Comparison of ENCODE assay signal across 9 cellular contexts in genomic region chr4:93828332-93828829, GRCh38. TPM values are rescaled to one million over a fixed set of nuclear protein-coding genes. Genes with fewer than 3 reads are reported as not detected.
DNase-seq lines count a peak whose midpoint lies in the region; ATAC-seq, FAIRE-seq and TF ChIP-seq lines count a peak whose summit lies in the region.
"Had no signal": no experiment of that assay in that cellular context is flagged by ENCODE, and none has a peak within 500 bp of the region (broad histone marks: within the 10 kb centered on the region; RNA-seq: fewer than 3 reads in every experiment).

Gene ATOH1, plus strand, starts transcription at chr4:93828753. Its CDS starts 174 bp downstream, at chr4:93828927.

- peak within 1 kb of the TSS; percentile 45; the same call in 1 of the 2 replicates for H2BK5ac ChIP-seq in H1 (ENCODE audit: low read depth, low read length)

- POLR2A ChIA-PET in H1 (lab: Charles Lee; ENCODE audit: partially characterized antibody) = interaction anchor here (0.7 to 2.4 kb wide), 5 partner anchors 10 to 379 kb away, joined by 3 to 7 read pairs (median 3); no protein-coding TSS in a partner anchor

- 0% methylated on average over 35 of the region's 40 CpGs; no CpG with 5 or more reads in 1 of the 2 experiments for WGBS in H1 (ENCODE audit: extremely low coverage in 1 of 2, insufficient coverage in 1 of 2, insufficient read length in 1 of 2, insufficient replicate concordance in 2 of 2, low coverage in 1 of 2, low lambda C conversion rate in 2 of 2, missing lambda C conversion rate in 1 of 2), 2 experiments

- peaks cover 36 to 64% (median 49%) of the 10 kb centered on the region in 4 experiments for H3K27me3 ChIP-seq in H1 (replicated peaks in 1 of 4; ENCODE audit: control insufficient read depth in 3 of 4, extremely low read depth in 1 of 4, insufficient read depth in 3 of 4, low read length in 3 of 4)

- H3K56ac ChIP-seq in H1 (replicated peaks; ENCODE audit: insufficient read length, low read depth, low read length) = no peak within 1 kb of the TSS

- no peaks in the 10 kb centered on the region for H3K36me3 ChIP-seq in H1 (ENCODE audit: control insufficient read depth in 2 of 4, insufficient read depth in 4 of 4, low read length in 3 of 4)

- peak within 1 kb of the TSS; percentile 85 to 94 for H3K4me2 ChIP-seq in H1 (ENCODE audit: insufficient read depth in 1 of 2, low read depth in 2 of 2, low read length in 2 of 2)

- peak within 1 kb of the TSS; percentile 85 for H2BK12ac ChIP-seq in H1 (ENCODE audit: low read depth, low read length)

- H3K27ac ChIP-seq in H1 (ENCODE audit: low read depth, low read length) = no peak within 1 kb of the TSS
- H3K27ac ChIP-seq: 22Rv1 had no signal

- intact Hi-C loops in natural killer cell (cut with micrococcal nuclease) = no loop called here

- peak within 1 kb of the TSS; percentile 24; the same call in 1 of the 2 replicates for H3K18ac ChIP-seq in H1 (ENCODE audit: extremely low read depth, low read length)

- peaks cover 0 to 4% of the 10 kb centered on the region in 2 donors for H3K4me1 Mint-ChIP-seq in natural killer cell
- H3K4me1 Mint-ChIP-seq in HFFc6 (ENCODE audit: low read depth) = no peaks in the 10 kb centered on the region

- CTCF ChIA-PET in H1 (lab: Charles Lee; ENCODE audit: partially characterized antibody) = interaction anchor here (0.8 to 1.0 kb wide), 2 partner anchors 29 to 39 kb away, joined by 3 to 7 read pairs; no protein-coding TSS in a partner anchor

- no peak within 1 kb of the TSS for H3K4ac ChIP-seq in H1 (replicated peaks; ENCODE audit: insufficient read length, low read depth, low read length)

- H3K9ac ChIP-seq in H1 (replicated peaks in 1 of 4; ENCODE audit: extremely low read depth in 1 of 4, low read depth in 3 of 4, low read length in 3 of 4) = no peak within 1 kb of the TSS; a peak in 1 of 7 replicates

- H4K91ac ChIP-seq in H1 (replicated peaks; ENCODE audit: insufficient read length, low read length) = no peak within 1 kb of the TSS

- H2BK120ac ChIP-seq in H1 (replicated peaks; ENCODE audit: low read depth, low read length) = no peak within 1 kb of the TSS

- H3K27me3 Mint-ChIP-seq in natural killer cell (ENCODE audit: low read depth in 2 of 2) = peaks cover 57 to 63% of the 10 kb centered on the region in 2 donors
- peaks cover 26% of the 10 kb centered on the region for H3K27me3 Mint-ChIP-seq in HFFc6 (ENCODE audit: insufficient read depth)

- H3K23ac ChIP-seq in H1 (ENCODE audit: insufficient read length) = no peak within 1 kb of the TSS

- H3K4me1 ChIP-seq in H1 (replicated peaks in 1 of 4; ENCODE audit: control insufficient read depth in 3 of 4, insufficient read depth in 4 of 4, low read length in 3 of 4) = peaks cover 8 to 17% (median 14%) of the 10 kb centered on the region in 4 experiments; a peak in 6 of 7 replicates

- H3K27ac Mint-ChIP-seq in natural killer cell = no peak within 1 kb of the TSS
- no peak within 1 kb of the TSS for H3K27ac Mint-ChIP-seq in HFFc6

- no peak for TF ChIP-seq EP300 in H1 (IDR thresholded peaks at IDR 0.05; ENCODE audit: borderline replicate concordance in 1 of 2, low read depth in 2 of 2, low read length in 2 of 2)

- no peak for TF ChIP-seq POLR2A in H1 (IDR thresholded peaks at IDR 0.05; ENCODE audit: control extremely low read depth in 1 of 2, low read depth in 2 of 2, low read length in 2 of 2)

- peak within 1 kb of the TSS; percentile 35 for H3K4me3 Mint-ChIP-seq in natural killer cell
- H3K4me3 Mint-ChIP-seq in HFFc6 = no peak within 1 kb of the TSS

- no peaks in the 10 kb centered on the region for H3K79me1 ChIP-seq in H1 (ENCODE audit: low read depth, low read length)

- H2AFZ ChIP-seq in H1 (ENCODE audit: low read length) = no peak within 1 kb of the TSS; the same call in 1 of the 2 replicates

- H3K4me3 ChIP-seq in H1 (ENCODE audit: extremely low read depth in 1 of 4, insufficient read depth in 2 of 4, low read depth in 3 of 4, low read length in 4 of 4) = peak within 1 kb of the TSS; percentile 49 to 62 (median 53)

- peaks cover 2 to 6% of the 10 kb centered on the region in 2 donors for H3K9me3 Mint-ChIP-seq in natural killer cell
- H3K9me3 Mint-ChIP-seq in HFFc6 = no peaks in the 10 kb centered on the region; the same call in 1 of the 2 replicates

- H3K9me3 ChIP-seq in H1 (ENCODE audit: insufficient read depth in 2 of 2, low read depth in 1 of 2, low read length in 1 of 2) = no peaks in the 10 kb centered on the region

- H3K36me3 Mint-ChIP-seq in natural killer cell (peaks cover 44% of the 10 kb centered on the region), HFFc6 (ENCODE audit: low read depth) (no peaks in the 10 kb centered on the region)

- peak within 1 kb of the TSS; percentile 11 for H4K5ac ChIP-seq in H1 (ENCODE audit: insufficient read length, low read depth, low read length)

- peak; percentile 74 for DNase-seq in DMS 273 (lab: John Stamatoyannopoulos, UW; ENCODE audit: unreplicated experiment)
- DNase-seq in DMS 273 treated with DMSO at 0.1 percent for 48 hours (lab: John Stamatoyannopoulos, UW) = no peak
- peak; percentile 60 for DNase-seq in OCI-M1 (lab: John Stamatoyannopoulos, UW)
- peak in 1 of 2 experiments; percentile 84 for DNase-seq in H1 (ENCODE audit: low read depth in 1 of 2, low spot score in 2 of 2)
- no peak for DNase-seq in natural killer cell
- no peak for DNase-seq in HFFc6
- no peak for DNase-seq in stimulated activated naive CD4-positive, alpha-beta T cell treated with Interleukin-2 at 50 U/mL for 16 hours (lab: John Stamatoyannopoulos, UW)
- no peak for DNase-seq in dedifferentiated amniotic fluid mesenchymal stem cell (ENCODE audit: extremely low spot score)

- H3K23me2 ChIP-seq in H1 (ENCODE audit: low read depth, low read length) = peaks cover 26% of the 10 kb centered on the region

- H2BK15ac ChIP-seq in H1 (ENCODE audit: low read length) = no peak within 1 kb of the TSS

- no peak for TF ChIP-seq RAD21 in H1 (IDR thresholded peaks at IDR 0.05 in 1 of 2, conservative IDR thresholded peaks at IDR 0.05 in 1 of 2; ENCODE audit: low read depth in 2 of 2, low read length in 2 of 2)

- peak; percentile 13 for FAIRE-seq in H1 (lab: Jason Lieb, UNC)

- H4K20me1 ChIP-seq in H1 (replicated peaks in 1 of 2; ENCODE audit: control insufficient read depth in 1 of 2, insufficient read depth in 2 of 2, low read length in 2 of 2) = peaks cover 3 to 4% of the 10 kb centered on the region in 2 experiments

- H4K8ac ChIP-seq in H1 (ENCODE audit: extremely low read depth, insufficient read depth, low read length) = no peak within 1 kb of the TSS; the same call in 1 of the 2 replicates

- no peaks in the 10 kb centered on the region for H3K79me2 ChIP-seq in H1 (ENCODE audit: control insufficient read depth in 1 of 2, insufficient read depth in 2 of 2, low read length in 2 of 2)

- ATAC-seq in natural killer cell = no peak

- H3K14ac ChIP-seq in H1 (ENCODE audit: insufficient read length) = no peak within 1 kb of the TSS

- peak within 1 kb of the TSS; percentile 82; the same call in 1 of the 2 replicates for H2BK20ac ChIP-seq in H1 (ENCODE audit: low read length)

- no peak for TF ChIP-seq CTCF in H1 (IDR thresholded peaks at IDR 0.05; ENCODE audit: control extremely low read depth in 1 of 3, insufficient read depth in 1 of 3, low read depth in 1 of 3, low read length in 3 of 3)
- TF ChIP-seq CTCF in natural killer cell (IDR thresholded peaks at IDR 0.05) = no peak
- no peak for TF ChIP-seq CTCF in HFFc6 (IDR thresholded peaks at IDR 0.05)

- H2AK5ac ChIP-seq in H1 (ENCODE audit: low read depth, low read length) = no peak within 1 kb of the TSS

TF ChIP-seq in H1, 55 proteins besides CTCF, POLR2A, EP300 and RAD21 (continues in another document):
- TF ChIP-seq CHD2 (IDR thresholded peaks at IDR 0.05; ENCODE audit: low read length) (no peak), TEAD4 (IDR thresholded peaks at IDR 0.05; ENCODE audit: low read depth, low read length) (0 out of 2 replicates have a peak, but pooled peaks have one; percentile 25), TAF1 (IDR thresholded peaks at IDR 0.05; ENCODE audit: low read depth, low read length) (0 out of 2 replicates have a peak, but pooled peaks have one; percentile 49), HDAC2 (IDR thresholded peaks at IDR 0.05; ENCODE audit: borderline replicate concordance in 1 of 2, low read depth in 2 of 2, low read length in 2 of 2) (peak in 1 of 2 experiments; percentile 57; a peak in 2 of 4 replicates)

RNA-seq across cellular contexts. Expression of gene ATOH1, which starts in this region (rescaled TPM):
- 0.61 and 0.76 TPM in 2 replicates for total RNA-seq in H1 (2021; fragmentation: NEBNext Ultra II Directional; extraction: Animal tissue kit (Norgen Biotek cat#: 25700))
- 0.12 and 0.28 TPM in 2 replicates for polyA plus RNA-seq in H1 (2011; rRNA removed)
- 0.23 TPM for polyA plus RNA-seq in H1 (2011; cell fraction: cytosol; rRNA removed)
- polyA plus RNA-seq in H1 (2011; cell fraction: nucleus; rRNA removed) = 0.34 TPM
- 0.14 to 0.31 TPM (median 0.19 TPM) in 4 replicates for polyA plus RNA-seq in H1 (2012, experiment 1 of 2)
- polyA plus RNA-seq in H1 (2012, experiment 2 of 2) = 0.31 TPM
- 0.55 TPM for polyA plus RNA-seq in H1 (2013, experiment 1 of 2)
- 0.52 TPM for polyA plus RNA-seq in H1 (2013, experiment 2 of 2)
- 0.15 and 0.16 TPM in 2 replicates for polyA minus RNA-seq in H1 (2011; rRNA and poly(A)+ RNA removed)
- polyA minus RNA-seq in H1 (2011; cell fraction: cytosol; rRNA and poly(A)+ RNA removed) = not detected
- 0.70 TPM for polyA minus RNA-seq in H1 (2011; cell fraction: nucleus; rRNA and poly(A)+ RNA removed)
- total RNA-seq in natural killer cell = not detected
- total RNA-seq in HFFc6 (2021; fragmentation: NEBNext Ultra II Directional; extraction: Animal tissue kit (Norgen Biotek cat#: 25700)) = not detected

Comparison
In these comparisons a context has a peak if more than half of its experiments do, and no peak if none do; other contexts are left out.
1. DNase-seq: peak in DMS 273 (single experiment) and OCI-M1 (single experiment); none in DMS 273 treated with DMSO at 0.1 percent for 48 hours (single experiment), natural killer cell (single experiment), HFFc6 (single experiment), stimulated activated naive CD4-positive, alpha-beta T cell treated with Interleukin-2 at 50 U/mL for 16 hours (single experiment) and dedifferentiated amniotic fluid mesenchymal stem cell (single experiment).